8 cellular contexts compared by ENCODE assay signal in genomic region chr15:31440216-31440615, GRCh38.
DNase-seq lines count a peak whose midpoint lies in the region; ATAC-seq and TF ChIP-seq lines count a peak whose summit lies in the region.
"Not testable (repeated sequence)": the region's sequence is repeated elsewhere in the genome, so short reads cannot be mapped to it uniquely, and the experiment has no call there.

No MANE protein-coding gene starts in this region.

- not testable (repeated sequence) for TF ChIP-seq RAD21 in SK-N-SH (IDR thresholded peaks at IDR 0.05; ENCODE audit: low read length)

- not testable (repeated sequence) for H3K4me3 ChIP-seq in Caco-2 (ENCODE audit: low read depth, low read length)
- peak overlapping the region in 1 of 2 experiments; percentile 46; a peak in 1 of 4 replicates for H3K4me3 ChIP-seq in SK-N-SH (ENCODE audit: low read depth in 2 of 2, low read length in 1 of 2)
- H3K4me3 ChIP-seq in dorsolateral prefrontal cortex, result peak overlapping the region in 56 of 59 donors; percentile 53 to 88 (median 71)
- H3K4me3 ChIP-seq in heart left ventricle, result peak overlapping the region in 11 of 12 donors; percentile 48 to 81 (median 73)
- H3K4me3 ChIP-seq in mononuclear cell (ENCODE audit: low read length), result peak overlapping the region; percentile 46
- H3K4me3 ChIP-seq in rectal smooth muscle tissue (ENCODE audit: low read length), result peak overlapping the region; percentile 58
- H3K4me3 ChIP-seq in tibial nerve, result peak overlapping the region in 3 of 4 donors; percentile 51 to 70 (median 69)

- not testable (repeated sequence) for H3K27ac ChIP-seq in SK-N-SH (ENCODE audit: low read depth in 2 of 2, low read length in 1 of 2); rectal smooth muscle tissue (ENCODE audit: low read depth, low read length)
- H3K27ac ChIP-seq in dorsolateral prefrontal cortex (peak overlapping the region in 16 of 59 donors; percentile 27 to 83 (median 65)), heart left ventricle (peak overlapping the region in 11 of 12 donors; percentile 29 to 89 (median 83)), tibial nerve (peak overlapping the region in 3 of 4 donors; percentile 71 to 87 (median 86))

- TF ChIP-seq CTCF in Caco-2 (IDR thresholded peaks at IDR 0.05; ENCODE audit: insufficient read depth in 1 of 2, low read depth in 1 of 2, low read length in 1 of 2, severe bottlenecking in 1 of 2, unreplicated experiment in 1 of 2); SK-N-SH (IDR thresholded peaks at IDR 0.05); dorsolateral prefrontal cortex (IDR thresholded peaks at IDR 0.05 in 54 of 56, conservative IDR thresholded peaks at IDR 0.05 in 2 of 56; ENCODE audit: low read depth in 1 of 56, partially characterized antibody in 56 of 56); heart left ventricle (IDR thresholded peaks at IDR 0.05); tibial nerve (IDR thresholded peaks at IDR 0.05): not testable (repeated sequence)

- intact Hi-C loops in Caco-2 (cut with micrococcal nuclease; ENCODE audit: unreplicated experiment); activated naive CD4-positive, alpha-beta T cell treated with anti-CD3 and anti-CD28 coated beads for 36 hours (cut with micrococcal nuclease): not testable (repeated sequence)
- intact Hi-C loops in dorsolateral prefrontal cortex (cut with DNase I) (loop anchor here in 1 of 2 donors (2.0 kb wide), 1 partner anchor 45 kb away; no protein-coding TSS in a partner anchor), heart left ventricle (cut with DNase I) (loop anchor here in 3 of 10 donors (2.0 to 5.0 kb wide), 3 partner anchors 47 to 68 kb away; no protein-coding TSS in a partner anchor)

- H3K9me3 ChIP-seq in Caco-2; SK-N-SH; heart left ventricle; mononuclear cell (ENCODE audit: low read depth, low read length); tibial nerve: not testable (repeated sequence)

- not testable (repeated sequence) for H3K36me3 ChIP-seq in Caco-2 (ENCODE audit: control insufficient read depth, insufficient read depth, low read length); SK-N-SH (replicated peaks in 1 of 2; ENCODE audit: control insufficient read depth in 1 of 2, insufficient read depth in 2 of 2, low read length in 1 of 2); heart left ventricle; rectal smooth muscle tissue (ENCODE audit: control insufficient read depth, insufficient read depth, low read length); tibial nerve

- not testable (repeated sequence) for H4K20me1 ChIP-seq in SK-N-SH (ENCODE audit: insufficient read depth)

- not testable (repeated sequence) for H3K27me3 ChIP-seq in Caco-2 (replicated peaks; ENCODE audit: control insufficient read depth, insufficient read depth, low read length); SK-N-SH (ENCODE audit: insufficient read depth); dorsolateral prefrontal cortex; heart left ventricle; mononuclear cell (ENCODE audit: insufficient read depth, low read length); rectal smooth muscle tissue (ENCODE audit: control insufficient read depth, insufficient read depth, low read length); tibial nerve

- H2AFZ ChIP-seq in SK-N-SH (ENCODE audit: low read depth), result not testable (repeated sequence)

- ATAC-seq in heart left ventricle, result not testable (repeated sequence)

- H3K9ac ChIP-seq in SK-N-SH; rectal smooth muscle tissue (ENCODE audit: low read length): not testable (repeated sequence)

- not testable (repeated sequence) for H3K79me2 ChIP-seq in SK-N-SH (ENCODE audit: insufficient read depth)

- not testable (repeated sequence) for DNase-seq in Caco-2; SK-N-SH; activated naive CD4-positive, alpha-beta T cell treated with anti-CD3 and anti-CD28 coated beads for 36 hours; dorsolateral prefrontal cortex; heart left ventricle; tibial nerve (ENCODE audit: low spot score in 2 of 2)

- peak overlapping the region; percentile 73; the same call in 1 of the 2 replicates for H3K4me2 ChIP-seq in SK-N-SH

- not testable (repeated sequence) for H3K27me3 Mint-ChIP-seq in Caco-2 (ENCODE audit: insufficient read depth, unreplicated experiment); activated naive CD4-positive, alpha-beta T cell treated with anti-CD3 and anti-CD28 coated beads for 36 hours (ENCODE audit: low read depth)

- H3K4me3 Mint-ChIP-seq in Caco-2 (ENCODE audit: unreplicated experiment), result peak overlapping the region; percentile 61
- H3K4me3 Mint-ChIP-seq in activated naive CD4-positive, alpha-beta T cell treated with anti-CD3 and anti-CD28 coated beads for 36 hours, result peak overlapping the region; percentile 64

- not testable (repeated sequence) for H3F3A ChIP-seq in SK-N-SH (replicated peaks; ENCODE audit: insufficient read depth)

- POLR2A ChIA-PET in Caco-2 (lab: Charles Lee); SK-N-SH (lab: Yijun Ruan, JAX): not testable (repeated sequence)

- WGBS in SK-N-SH (ENCODE audit: low lambda C conversion rate), result 96% methylated on average over 20 of the region's 20 CpGs
- WGBS in heart left ventricle, 4 donors, result 96 to 98% (median 97%) methylated on average over 19 to 20 of the region's 20 CpGs
- WGBS in tibial nerve, 2 donors, result 96% methylated on average over 19 to 20 of the region's 20 CpGs

- not testable (repeated sequence) for TF ChIP-seq EP300 in SK-N-SH (IDR thresholded peaks at IDR 0.05; ENCODE audit: borderline replicate concordance in 1 of 2, low read depth in 1 of 2, low read length in 1 of 2); tibial nerve (IDR thresholded peaks at IDR 0.05)

- peaks cover 15% of the 10 kb centered on the region for H3K4me1 Mint-ChIP-seq in Caco-2 (ENCODE audit: low read depth, unreplicated experiment)
- peaks cover 56% of the 10 kb centered on the region for H3K4me1 Mint-ChIP-seq in activated naive CD4-positive, alpha-beta T cell treated with anti-CD3 and anti-CD28 coated beads for 36 hours (ENCODE audit: low read depth)

- not testable (repeated sequence) for H3K36me3 Mint-ChIP-seq in Caco-2 (ENCODE audit: insufficient read depth, unreplicated experiment); activated naive CD4-positive, alpha-beta T cell treated with anti-CD3 and anti-CD28 coated beads for 36 hours (ENCODE audit: low read depth)

- H3K27ac Mint-ChIP-seq in Caco-2 (ENCODE audit: unreplicated experiment); activated naive CD4-positive, alpha-beta T cell treated with anti-CD3 and anti-CD28 coated beads for 36 hours: not testable (repeated sequence)

- H3K9me2 ChIP-seq in SK-N-SH, result not testable (repeated sequence)

- BruUV-seq in Caco-2 (replicated peaks; lab: Mats Ljungman, UMichigan), result not testable (repeated sequence)

- H3K4me1 ChIP-seq in Caco-2; rectal smooth muscle tissue (ENCODE audit: control insufficient read depth, insufficient read depth, low read length): not testable (repeated sequence)
- H3K4me1 ChIP-seq in SK-N-SH (ENCODE audit: control insufficient read depth in 1 of 2, insufficient read depth in 2 of 2, low read depth in 1 of 2, low read length in 1 of 2) (peaks cover 12% of the 10 kb centered on the region in 2 experiments; a peak in 2 of 4 replicates), heart left ventricle (peaks cover 0 to 65% (median 18%) of the 10 kb centered on the region in 12 donors), mononuclear cell (ENCODE audit: insufficient read depth, low read length) (peaks cover 65% of the 10 kb centered on the region), tibial nerve (peaks cover 0 to 49% (median 21%) of the 10 kb centered on the region in 4 donors)

- H3K9me3 Mint-ChIP-seq in Caco-2 (ENCODE audit: unreplicated experiment); activated naive CD4-positive, alpha-beta T cell treated with anti-CD3 and anti-CD28 coated beads for 36 hours: not testable (repeated sequence)

- CTCF ChIA-PET in Caco-2 (lab: Charles Lee), result interaction anchor here (0.6 to 1.6 kb wide), 5 partner anchors 35 to 240 kb away, joined by 3 to 10 read pairs (median 3); no protein-coding TSS in a partner anchor
- CTCF ChIA-PET in SK-N-SH (lab: Yijun Ruan, JAX), result interaction anchor here (0.6 to 8.2 kb wide), 10 partner anchors 8 to 312 kb away, joined by 3 to 67 read pairs (median 3); partner anchors contain the start of gene KLF13
- CTCF ChIA-PET in activated naive CD4-positive, alpha-beta T cell treated with anti-CD3 and anti-CD28 coated beads for 36 hours (lab: Charles Lee), result interaction anchor here (0.6 to 10.5 kb wide), 21 partner anchors 8 to 240 kb away, joined by 3 to 348 read pairs (median 4); no protein-coding TSS in a partner anchor

- TF ChIP-seq POLR2A in heart left ventricle (IDR thresholded peaks at IDR 0.05); tibial nerve (IDR thresholded peaks at IDR 0.05): not testable (repeated sequence)
